Comparison of ENCODE assay signal across 1 cellular context in the genomic region with DNA sequence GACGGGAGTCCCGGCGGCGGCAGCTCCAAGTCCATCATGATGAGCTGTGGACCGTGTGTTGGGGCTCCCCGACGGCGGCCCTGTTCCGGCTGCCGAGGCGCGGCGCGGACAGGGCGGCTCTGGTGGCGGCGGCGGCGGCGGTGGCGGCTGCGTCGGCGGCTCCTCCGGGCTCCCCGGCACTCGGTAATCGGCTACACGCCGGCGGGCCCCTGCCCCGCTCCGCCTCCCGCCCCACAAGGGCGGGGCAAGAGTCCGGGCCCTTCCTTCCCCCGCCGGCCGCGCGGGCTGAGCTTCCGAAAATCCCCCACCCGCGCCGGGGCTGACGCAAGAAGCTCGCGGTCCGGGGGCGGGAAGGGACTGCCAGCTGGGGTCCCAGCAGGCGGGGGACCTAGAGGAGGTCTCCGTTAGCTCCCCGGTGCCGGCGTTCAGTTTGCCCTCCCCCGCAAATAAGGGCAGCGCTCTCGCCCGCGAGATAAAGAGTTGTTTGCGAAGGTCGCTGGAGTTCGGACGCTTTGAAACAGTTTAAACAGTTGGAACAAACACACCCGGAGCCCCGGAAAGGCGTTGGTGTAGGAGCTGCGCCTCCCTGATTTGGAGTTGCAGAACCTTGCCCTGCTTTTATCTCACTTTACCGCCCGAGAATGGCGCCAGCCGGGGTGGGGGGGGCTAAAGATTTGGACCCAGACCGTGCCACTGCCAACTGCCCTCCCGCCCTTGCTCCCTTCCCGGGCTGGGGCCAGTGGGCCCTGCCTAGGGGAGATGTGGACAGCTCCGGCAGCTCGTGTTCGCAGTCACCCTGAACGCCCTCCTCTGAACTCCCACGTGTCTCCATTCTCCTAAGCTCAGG.
TF ChIP-seq lines count a peak whose summit lies in the region.

NFE2L2 (minus strand) TSS at position 189 of the 847 bp plus-strand sequence; CDS start at position 38, 151 bp downstream.

TF ChIP-seq in HEK293, 187 proteins besides CTCF, POLR2A, EP300 and RAD21 (continued from another document and continues in another):
- TF ChIP-seq ZBTB20 (tag by site-specific recombination; IDR thresholded peaks at IDR 0.05): peak; percentile 74
- TF ChIP-seq, protein P1, sequence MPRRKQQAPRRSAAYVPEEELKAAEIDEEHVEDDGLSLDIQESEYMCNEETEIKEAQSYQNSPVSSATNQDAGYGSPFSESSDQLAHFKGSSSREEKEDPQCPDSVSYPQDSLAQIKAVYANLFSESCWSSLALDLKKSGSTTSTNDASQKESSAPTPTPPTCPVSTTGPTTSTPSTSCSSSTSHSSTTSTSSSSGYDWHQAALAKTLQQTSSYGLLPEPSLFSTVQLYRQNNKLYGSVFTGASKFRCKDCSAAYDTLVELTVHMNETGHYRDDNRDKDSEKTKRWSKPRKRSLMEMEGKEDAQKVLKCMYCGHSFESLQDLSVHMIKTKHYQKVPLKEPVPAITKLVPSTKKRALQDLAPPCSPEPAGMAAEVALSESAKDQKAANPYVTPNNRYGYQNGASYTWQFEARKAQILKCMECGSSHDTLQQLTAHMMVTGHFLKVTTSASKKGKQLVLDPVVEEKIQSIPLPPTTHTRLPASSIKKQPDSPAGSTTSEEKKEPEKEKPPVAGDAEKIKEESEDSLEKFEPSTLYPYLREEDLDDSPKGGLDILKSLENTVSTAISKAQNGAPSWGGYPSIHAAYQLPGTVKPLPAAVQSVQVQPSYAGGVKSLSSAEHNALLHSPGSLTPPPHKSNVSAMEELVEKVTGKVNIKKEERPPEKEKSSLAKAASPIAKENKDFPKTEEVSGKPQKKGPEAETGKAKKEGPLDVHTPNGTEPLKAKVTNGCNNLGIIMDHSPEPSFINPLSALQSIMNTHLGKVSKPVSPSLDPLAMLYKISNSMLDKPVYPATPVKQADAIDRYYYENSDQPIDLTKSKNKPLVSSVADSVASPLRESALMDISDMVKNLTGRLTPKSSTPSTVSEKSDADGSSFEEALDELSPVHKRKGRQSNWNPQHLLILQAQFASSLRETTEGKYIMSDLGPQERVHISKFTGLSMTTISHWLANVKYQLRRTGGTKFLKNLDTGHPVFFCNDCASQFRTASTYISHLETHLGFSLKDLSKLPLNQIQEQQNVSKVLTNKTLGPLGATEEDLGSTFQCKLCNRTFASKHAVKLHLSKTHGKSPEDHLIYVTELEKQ (tag by site-specific recombination; IDR thresholded peaks at IDR 0.05; ENCODE audit: borderline replicate concordance): no peak
- no peak for TF ChIP-seq ZNF140 (tag by site-specific recombination; IDR thresholded peaks at IDR 0.05)
- TF ChIP-seq ZNF19 (tag by site-specific recombination; IDR thresholded peaks at IDR 0.05; ENCODE audit: low read depth): no peak
- TF ChIP-seq ZNF777 (tag by site-specific recombination; IDR thresholded peaks at IDR 0.05; ENCODE audit: borderline replicate concordance): no peak
- TF ChIP-seq, protein P2, sequence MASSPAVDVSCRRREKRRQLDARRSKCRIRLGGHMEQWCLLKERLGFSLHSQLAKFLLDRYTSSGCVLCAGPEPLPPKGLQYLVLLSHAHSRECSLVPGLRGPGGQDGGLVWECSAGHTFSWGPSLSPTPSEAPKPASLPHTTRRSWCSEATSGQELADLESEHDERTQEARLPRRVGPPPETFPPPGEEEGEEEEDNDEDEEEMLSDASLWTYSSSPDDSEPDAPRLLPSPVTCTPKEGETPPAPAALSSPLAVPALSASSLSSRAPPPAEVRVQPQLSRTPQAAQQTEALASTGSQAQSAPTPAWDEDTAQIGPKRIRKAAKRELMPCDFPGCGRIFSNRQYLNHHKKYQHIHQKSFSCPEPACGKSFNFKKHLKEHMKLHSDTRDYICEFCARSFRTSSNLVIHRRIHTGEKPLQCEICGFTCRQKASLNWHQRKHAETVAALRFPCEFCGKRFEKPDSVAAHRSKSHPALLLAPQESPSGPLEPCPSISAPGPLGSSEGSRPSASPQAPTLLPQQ (tag by site-specific recombination; IDR thresholded peaks at IDR 0.05): peak; percentile 92
- no peak for TF ChIP-seq ZNF610 (tag by site-specific recombination; IDR thresholded peaks at IDR 0.05; ENCODE audit: borderline replicate concordance)
- TF ChIP-seq TRIM28 (IDR thresholded peaks at IDR 0.05; ENCODE audit: borderline replicate concordance, low read length): no peak
- peak; percentile 51; the same call in 1 of the 2 replicates for TF ChIP-seq ZXDB (tag by site-specific recombination; IDR thresholded peaks at IDR 0.05)
- TF ChIP-seq ZNF23 (tag by site-specific recombination; IDR thresholded peaks at IDR 0.05; ENCODE audit: borderline replicate concordance): no peak
- no peak for TF ChIP-seq ZNF416 (tag by site-specific recombination; IDR thresholded peaks at IDR 0.05)
- no peak for TF ChIP-seq ZNF148 (tag by site-specific recombination; IDR thresholded peaks at IDR 0.05; ENCODE audit: borderline replicate concordance)
- TF ChIP-seq ZNF155 (tag by site-specific recombination; IDR thresholded peaks at IDR 0.05): no peak
- TF ChIP-seq SETDB1 (IDR thresholded peaks at IDR 0.05; ENCODE audit: insufficient read length, low read length): no peak
- TF ChIP-seq ZNF768 (tag by site-specific recombination; IDR thresholded peaks at IDR 0.05): no peak
- 0 out of 2 replicates have a peak, but pooled peaks have one; percentile 76 for TF ChIP-seq ZFP37 (tag by site-specific recombination; IDR thresholded peaks at IDR 0.05)
- TF ChIP-seq, protein P3, sequence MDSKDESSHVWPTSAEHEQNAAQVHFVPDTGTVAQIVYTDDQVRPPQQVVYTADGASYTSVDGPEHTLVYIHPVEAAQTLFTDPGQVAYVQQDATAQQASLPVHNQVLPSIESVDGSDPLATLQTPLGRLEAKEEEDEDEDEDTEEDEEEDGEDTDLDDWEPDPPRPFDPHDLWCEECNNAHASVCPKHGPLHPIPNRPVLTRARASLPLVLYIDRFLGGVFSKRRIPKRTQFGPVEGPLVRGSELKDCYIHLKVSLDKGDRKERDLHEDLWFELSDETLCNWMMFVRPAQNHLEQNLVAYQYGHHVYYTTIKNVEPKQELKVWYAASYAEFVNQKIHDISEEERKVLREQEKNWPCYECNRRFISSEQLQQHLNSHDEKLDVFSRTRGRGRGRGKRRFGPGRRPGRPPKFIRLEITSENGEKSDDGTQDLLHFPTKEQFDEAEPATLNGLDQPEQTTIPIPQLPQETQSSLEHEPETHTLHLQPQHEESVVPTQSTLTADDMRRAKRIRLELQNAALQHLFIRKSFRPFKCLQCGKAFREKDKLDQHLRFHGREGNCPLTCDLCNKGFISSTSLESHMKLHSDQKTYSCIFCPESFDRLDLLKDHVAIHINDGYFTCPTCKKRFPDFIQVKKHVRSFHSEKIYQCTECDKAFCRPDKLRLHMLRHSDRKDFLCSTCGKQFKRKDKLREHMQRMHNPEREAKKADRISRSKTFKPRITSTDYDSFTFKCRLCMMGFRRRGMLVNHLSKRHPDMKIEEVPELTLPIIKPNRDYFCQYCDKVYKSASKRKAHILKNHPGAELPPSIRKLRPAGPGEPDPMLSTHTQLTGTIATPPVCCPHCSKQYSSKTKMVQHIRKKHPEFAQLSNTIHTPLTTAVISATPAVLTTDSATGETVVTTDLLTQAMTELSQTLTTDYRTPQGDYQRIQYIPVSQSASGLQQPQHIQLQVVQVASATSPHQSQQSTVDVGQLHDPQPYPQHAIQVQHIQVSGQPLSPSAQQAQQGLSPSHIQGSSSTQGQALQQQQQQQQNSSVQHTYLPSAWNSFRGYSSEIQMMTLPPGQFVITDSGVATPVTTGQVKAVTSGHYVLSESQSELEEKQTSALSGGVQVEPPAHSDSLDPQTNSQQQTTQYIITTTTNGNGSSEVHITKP (tag by site-specific recombination; IDR thresholded peaks at IDR 0.05): peak; percentile 90
- no peak for TF ChIP-seq ZNF830 (tag by site-specific recombination; IDR thresholded peaks at IDR 0.05; ENCODE audit: low read depth)
- TF ChIP-seq ZBTB7A (tag by site-specific recombination; IDR thresholded peaks at IDR 0.05; ENCODE audit: low read depth): no peak
- TF ChIP-seq ZNF174 (tag by site-specific recombination; IDR thresholded peaks at IDR 0.05): no peak
- TF ChIP-seq ZNF350 (tag by site-specific recombination; IDR thresholded peaks at IDR 0.05): no peak
- TF ChIP-seq ZNF335 (tag by site-specific recombination; conservative IDR thresholded peaks at IDR 0.05): peak; percentile 83
- TF ChIP-seq, protein P4, sequence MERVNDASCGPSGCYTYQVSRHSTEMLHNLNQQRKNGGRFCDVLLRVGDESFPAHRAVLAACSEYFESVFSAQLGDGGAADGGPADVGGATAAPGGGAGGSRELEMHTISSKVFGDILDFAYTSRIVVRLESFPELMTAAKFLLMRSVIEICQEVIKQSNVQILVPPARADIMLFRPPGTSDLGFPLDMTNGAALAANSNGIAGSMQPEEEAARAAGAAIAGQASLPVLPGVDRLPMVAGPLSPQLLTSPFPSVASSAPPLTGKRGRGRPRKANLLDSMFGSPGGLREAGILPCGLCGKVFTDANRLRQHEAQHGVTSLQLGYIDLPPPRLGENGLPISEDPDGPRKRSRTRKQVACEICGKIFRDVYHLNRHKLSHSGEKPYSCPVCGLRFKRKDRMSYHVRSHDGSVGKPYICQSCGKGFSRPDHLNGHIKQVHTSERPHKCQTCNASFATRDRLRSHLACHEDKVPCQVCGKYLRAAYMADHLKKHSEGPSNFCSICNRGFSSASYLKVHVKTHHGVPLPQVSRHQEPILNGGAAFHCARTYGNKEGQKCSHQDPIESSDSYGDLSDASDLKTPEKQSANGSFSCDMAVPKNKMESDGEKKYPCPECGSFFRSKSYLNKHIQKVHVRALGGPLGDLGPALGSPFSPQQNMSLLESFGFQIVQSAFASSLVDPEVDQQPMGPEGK (tag by site-specific recombination; IDR thresholded peaks at IDR 0.05): peak; percentile 92
- TF ChIP-seq BCL11A (tag by site-specific recombination; IDR thresholded peaks at IDR 0.05; ENCODE audit: low read depth): no peak
- no peak for TF ChIP-seq ZSCAN23 (tag by site-specific recombination; IDR thresholded peaks at IDR 0.05)
- TF ChIP-seq ZNF529 (tag by site-specific recombination; IDR thresholded peaks at IDR 0.05; ENCODE audit: insufficient replicate concordance): no peak
- TF ChIP-seq ZNF514 (tag by site-specific recombination; IDR thresholded peaks at IDR 0.05): no peak
- TF ChIP-seq KLF8 (tag by site-specific recombination; IDR thresholded peaks at IDR 0.05): peak; percentile 37; the same call in 1 of the 2 replicates
- TF ChIP-seq ZNF747 (tag by site-specific recombination; IDR thresholded peaks at IDR 0.05): no peak
- no peak for TF ChIP-seq ZNF121 (tag by site-specific recombination; IDR thresholded peaks at IDR 0.05)
- no peak for TF ChIP-seq ZNF585B (tag by site-specific recombination; IDR thresholded peaks at IDR 0.05)
- TF ChIP-seq ZNF776 (tag by site-specific recombination; IDR thresholded peaks at IDR 0.05; ENCODE audit: borderline replicate concordance): no peak
- no peak for TF ChIP-seq ZNF184 (tag by site-specific recombination; IDR thresholded peaks at IDR 0.05)
- TF ChIP-seq, protein P5, sequence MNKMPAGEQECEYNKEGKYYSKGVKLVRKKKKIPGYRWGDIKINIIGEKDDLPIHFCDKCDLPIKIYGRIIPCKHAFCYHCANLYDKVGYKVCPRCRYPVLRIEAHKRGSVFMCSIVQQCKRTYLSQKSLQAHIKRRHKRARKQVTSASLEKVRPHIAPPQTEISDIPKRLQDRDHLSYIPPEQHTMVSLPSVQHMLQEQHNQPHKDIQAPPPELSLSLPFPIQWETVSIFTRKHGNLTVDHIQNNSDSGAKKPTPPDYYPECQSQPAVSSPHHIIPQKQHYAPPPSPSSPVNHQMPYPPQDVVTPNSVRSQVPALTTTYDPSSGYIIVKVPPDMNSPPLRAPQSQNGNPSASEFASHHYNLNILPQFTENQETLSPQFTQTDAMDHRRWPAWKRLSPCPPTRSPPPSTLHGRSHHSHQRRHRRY (tag by site-specific recombination; IDR thresholded peaks at IDR 0.05): no peak
- no peak for TF ChIP-seq ELK4 (IDR thresholded peaks at IDR 0.05; ENCODE audit: borderline replicate concordance, low read depth, low read length)
- TF ChIP-seq ZNF501 (tag by site-specific recombination; IDR thresholded peaks at IDR 0.05): peak; percentile 44; the same call in 1 of the 2 replicates
- TF ChIP-seq EGR2 (tag by site-specific recombination; IDR thresholded peaks at IDR 0.05; ENCODE audit: low read depth): peak; percentile 87
- no peak for TF ChIP-seq ZNF10 (tag by site-specific recombination; IDR thresholded peaks at IDR 0.05)
- TF ChIP-seq ZFHX2 (tag by site-specific recombination; conservative IDR thresholded peaks at IDR 0.05): peak; percentile 93
- TF ChIP-seq ZNF433 (tag by site-specific recombination; IDR thresholded peaks at IDR 0.05; ENCODE audit: low read depth): no peak
- TF ChIP-seq ZFP3 (tag by site-specific recombination; IDR thresholded peaks at IDR 0.05; ENCODE audit: low read depth): no peak
- 0 out of 2 replicates have a peak, but pooled peaks have one; percentile 43 for TF ChIP-seq ZBTB21 (tag by site-specific recombination; IDR thresholded peaks at IDR 0.05)
- no peak for TF ChIP-seq ZNF623 (tag by site-specific recombination; IDR thresholded peaks at IDR 0.05)
- TF ChIP-seq ZNF324 (tag by site-specific recombination; IDR thresholded peaks at IDR 0.05): peak; percentile 49; the same call in 1 of the 2 replicates
- TF ChIP-seq ZNF214 (tag by site-specific recombination; IDR thresholded peaks at IDR 0.05; ENCODE audit: borderline replicate concordance): no peak
- no peak for TF ChIP-seq ZNF24 (tag by site-specific recombination; IDR thresholded peaks at IDR 0.05)
